Comparison of ENCODE assay signal across 8 cellular contexts in the genomic region with DNA sequence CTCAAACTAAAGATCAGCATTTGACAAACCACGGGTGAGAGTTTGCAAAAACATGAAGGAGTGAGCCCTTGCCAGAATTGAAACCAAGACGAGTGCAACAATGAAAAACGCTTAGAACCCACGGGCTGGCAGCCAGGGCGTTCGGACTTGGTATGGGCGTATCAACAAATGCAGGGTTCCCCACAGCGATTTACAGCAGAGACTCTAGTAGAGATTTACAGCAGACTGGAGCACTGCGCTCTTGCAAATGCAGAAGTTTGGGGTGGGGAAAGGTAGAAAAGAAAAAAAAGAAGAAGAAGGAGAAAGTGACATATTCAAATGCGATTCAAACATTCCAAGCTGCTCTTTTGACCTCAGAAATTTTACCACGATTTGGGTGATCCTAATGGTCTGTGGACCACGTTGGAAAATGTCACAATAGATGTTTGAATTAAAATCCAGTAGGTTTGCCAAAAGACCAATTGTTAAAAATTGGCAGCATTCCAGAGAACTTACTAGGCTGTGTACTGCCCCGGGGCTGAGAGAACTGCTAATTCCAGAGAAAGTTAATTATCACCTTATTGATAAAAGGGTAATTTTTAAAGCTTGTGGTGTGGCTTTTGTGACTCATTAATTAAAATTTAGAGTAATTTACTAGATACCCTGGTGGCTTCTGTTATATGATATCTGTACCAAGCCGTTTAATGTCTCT. TPM values are rescaled to one million over a fixed set of nuclear protein-coding genes. Genes with fewer than 3 reads are reported as not detected.
DNase-seq lines count a peak whose midpoint lies in the region; FAIRE-seq and TF ChIP-seq lines count a peak whose summit lies in the region.

No MANE protein-coding gene starts in this region.

- H3K4me1 ChIP-seq in neuron (ENCODE audit: insufficient read depth, low read length) (peaks cover 34% of the 10 kb centered on the region), colonic mucosa (no peaks in the 10 kb centered on the region)

- no peak for FAIRE-seq in GM19239 (lab: Jason Lieb, UNC)

- peaks cover 31% of the 10 kb centered on the region for H3K27me3 ChIP-seq in neuron (ENCODE audit: insufficient read depth, low read length)
- no peaks in the 10 kb centered on the region for H3K27me3 ChIP-seq in colonic mucosa

- H2AFZ ChIP-seq in neuron (ENCODE audit: low read depth, low read length): peak overlapping the region; percentile 86

- peak overlapping the region; percentile 96 for H3K27ac Mint-ChIP-seq in activated CD4-positive, alpha-beta T cell treated with anti-CD3 and anti-CD28 coated beads, Interleukin-2, amount 10 ng/mL, durations not matched to agents 7 days and 5 days

- no peaks in the 10 kb centered on the region for H3K27me3 Mint-ChIP-seq in activated CD4-positive, alpha-beta T cell treated with anti-CD3 and anti-CD28 coated beads, Interleukin-2, amount 10 ng/mL, durations not matched to agents 7 days and 5 days

- no peak overlapping the region for H3K27ac ChIP-seq in colonic mucosa

- intact Hi-C loops in colonic mucosa (cut with DNase I): no loop called here

- peak overlapping the region; percentile 79 for H3K4me3 Mint-ChIP-seq in activated CD4-positive, alpha-beta T cell treated with anti-CD3 and anti-CD28 coated beads, Interleukin-2, amount 10 ng/mL, durations not matched to agents 7 days and 5 days

- CTCF ChIA-PET in activated CD4-positive, alpha-beta T cell treated with anti-CD3 and anti-CD28 coated beads, Interleukin-2, amount 10 ng/mL, durations not matched to agents 7 days and 5 days (lab: Charles Lee): interaction anchor here (0.6 to 2.9 kb wide), 4 partner anchors 27 to 62 kb away, joined by 3 to 12 read pairs (median 4); no protein-coding TSS in a partner anchor

- TF ChIP-seq CTCF in epithelial cell of esophagus (IDR thresholded peaks at IDR 0.05; ENCODE audit: insufficient read depth, low read depth, low read length, missing control alignments): no peak
- TF ChIP-seq CTCF in GM13976 (IDR thresholded peaks at IDR 0.05; ENCODE audit: borderline replicate concordance, control extremely low read depth, extremely low read depth, insufficient read depth, missing control alignments): no peak
- TF ChIP-seq CTCF in colonic mucosa (IDR thresholded peaks at IDR 0.05): no peak

- in situ Hi-C loops in GM13976 (cut with MboI; ENCODE audit: low sequenced_read_pairs, unreplicated experiment): no loop called here

- peak overlapping the region; percentile 4 for H3K4me3 ChIP-seq in epithelial cell of esophagus (ENCODE audit: low read length)
- peak overlapping the region; percentile 42 for H3K4me3 ChIP-seq in neuron (ENCODE audit: low read length)
- no peak overlapping the region for H3K4me3 ChIP-seq in colonic mucosa

- H3K36me3 ChIP-seq in neuron (ENCODE audit: insufficient read depth, low read length): no peaks in the 10 kb centered on the region
- H3K36me3 ChIP-seq in colonic mucosa: no peaks in the 10 kb centered on the region

- POLR2A ChIA-PET in activated CD4-positive, alpha-beta T cell treated with anti-CD3 and anti-CD28 coated beads, Interleukin-2, amount 10 ng/mL, durations not matched to agents 7 days and 5 days (lab: Charles Lee): interaction anchor here (1.4 kb wide), 1 partner anchor 27 kb away, joined by 3 read pairs; no protein-coding TSS in a partner anchor

- H3K9ac ChIP-seq in colonic mucosa (ENCODE audit: low read depth in 2 of 2, low read length in 2 of 2): no peak overlapping the region

- peaks cover 40% of the 10 kb centered on the region for H3K36me3 Mint-ChIP-seq in activated CD4-positive, alpha-beta T cell treated with anti-CD3 and anti-CD28 coated beads, Interleukin-2, amount 10 ng/mL, durations not matched to agents 7 days and 5 days (ENCODE audit: low read depth)

- H3K4me1 Mint-ChIP-seq in activated CD4-positive, alpha-beta T cell treated with anti-CD3 and anti-CD28 coated beads, Interleukin-2, amount 10 ng/mL, durations not matched to agents 7 days and 5 days: peaks cover 83% of the 10 kb centered on the region

- H3K9me3 Mint-ChIP-seq in activated CD4-positive, alpha-beta T cell treated with anti-CD3 and anti-CD28 coated beads, Interleukin-2, amount 10 ng/mL, durations not matched to agents 7 days and 5 days: no peaks in the 10 kb centered on the region

- peak; percentile 50 for DNase-seq in stimulated activated CD4-positive, alpha-beta T cell treated with anti-CD3 and anti-CD28 coated beads, Interleukin-15, amount 100 ng/mL, for 24 hours
- no peak for DNase-seq in stimulated activated CD4-positive, alpha-beta T cell treated with anti-CD3 and anti-CD28 coated beads, Interleukin-2, amount 100 ng/mL, for 48 hours
- DNase-seq in activated CD4-positive, alpha-beta T cell treated with anti-CD3 and anti-CD28 coated beads, Interleukin-2, amount 10 ng/mL, durations not matched to agents 7 days and 5 days: peak; percentile 63
- DNase-seq in epithelial cell of esophagus (ENCODE audit: low read depth) (peak; percentile 42), GM13976 (ENCODE audit: low spot score) (no peak), colonic mucosa (no peak), GM19239 (ENCODE audit: insufficient read length, low spot score) (no peak)

- H3K9me3 ChIP-seq in neuron (ENCODE audit: low read length) (no peaks in the 10 kb centered on the region), colonic mucosa (no peaks in the 10 kb centered on the region)

RNA-seq across cellular contexts. Expression of a gene that starts 3.4 kb away (rescaled TPM):
- 10 to 100 TPM; 46.5 to 49.7 TPM for total RNA-seq in activated CD4-positive, alpha-beta T cell treated with anti-CD3 and anti-CD28 coated beads, Interleukin-2, amount 10 ng/mL, durations not matched to agents 7 days and 5 days
- total RNA-seq in colonic mucosa: 1 to 10 TPM; 1.2 to 1.8 TPM

Comparison
In these comparisons a context has a peak if more than half of its experiments do, and no peak if none do; other contexts are left out.
1. DNase-seq: peak in stimulated activated CD4-positive, alpha-beta T cell treated with anti-CD3 and anti-CD28 coated beads, Interleukin-15, amount 100 ng/mL, for 24 hours (single experiment), activated CD4-positive, alpha-beta T cell treated with anti-CD3 and anti-CD28 coated beads, Interleukin-2, amount 10 ng/mL, durations not matched to agents 7 days and 5 days (single experiment) and epithelial cell of esophagus (single experiment); none in stimulated activated CD4-positive, alpha-beta T cell treated with anti-CD3 and anti-CD28 coated beads, Interleukin-2, amount 100 ng/mL, for 48 hours (0 of 2), GM13976 (single experiment), colonic mucosa (single experiment) and GM19239 (single experiment).
2. RNA of a gene that starts 3.4 kb away (total RNA-seq): 46.5 to 49.7 TPM in activated CD4-positive, alpha-beta T cell treated with anti-CD3 and anti-CD28 coated beads, Interleukin-2, amount 10 ng/mL, durations not matched to agents 7 days and 5 days; 1.2 to 1.8 TPM in colonic mucosa; every median in the first group is over 10 times any median in the second.